ENCODE assay signal across 1 cellular context in genomic region chr17:36592316-36592710, GRCh38.
TF ChIP-seq lines count a peak whose summit lies in the region.

No MANE protein-coding gene starts in this region.

TF ChIP-seq in HepG2, 621 proteins besides CTCF, POLR2A, EP300 and RAD21:
- no peak for TF ChIP-seq ZNF407 (CRISPR knock-in tag; IDR thresholded peaks at IDR 0.05; ENCODE audit: not compliant biosample characterization)
- peak; percentile 33; the same call in 1 of the 2 replicates for TF ChIP-seq HDAC1 (CRISPR knock-in tag; IDR thresholded peaks at IDR 0.05)
- no peak for TF ChIP-seq MIXL1 (CRISPR knock-in tag; IDR thresholded peaks at IDR 0.05)
- TF ChIP-seq CHD4 (IDR thresholded peaks at IDR 0.05; ENCODE audit: borderline replicate concordance, low read length) = no peak
- 0 out of 2 replicates have a peak, but pooled peaks have one; percentile 11 for TF ChIP-seq POLR2AphosphoS5 (IDR thresholded peaks at IDR 0.05; ENCODE audit: low read depth, low read length)
- no peak for TF ChIP-seq MED1 (CRISPR knock-in tag; IDR thresholded peaks at IDR 0.05)
- no peak for TF ChIP-seq ZNF451 (CRISPR knock-in tag; IDR thresholded peaks at IDR 0.05)
- no peak for TF ChIP-seq SMARCC2 (IDR thresholded peaks at IDR 0.05)
- TF ChIP-seq ZSCAN22 (CRISPR knock-in tag; IDR thresholded peaks at IDR 0.05) = no peak
- no peak for TF ChIP-seq ZBTB3 (CRISPR knock-in tag; IDR thresholded peaks at IDR 0.05; ENCODE audit: borderline replicate concordance, low read depth)
- no peak for TF ChIP-seq SRF (IDR thresholded peaks at IDR 0.05; ENCODE audit: low read depth, low read length)
- peak; percentile 7; the same call in 1 of the 2 replicates for TF ChIP-seq ARID4A (CRISPR knock-in tag; IDR thresholded peaks at IDR 0.05; ENCODE audit: borderline replicate concordance)
- 0 out of 2 replicates have a peak, but pooled peaks have one; percentile 7 for TF ChIP-seq E2F1 (CRISPR knock-in tag; IDR thresholded peaks at IDR 0.05)
- TF ChIP-seq ZNF180 (CRISPR knock-in tag; IDR thresholded peaks at IDR 0.05; ENCODE audit: borderline replicate concordance, low read depth) = no peak
- TF ChIP-seq ZNF354B (CRISPR knock-in tag; IDR thresholded peaks at IDR 0.05) = no peak
- TF ChIP-seq ZNF614 (CRISPR knock-in tag; IDR thresholded peaks at IDR 0.05; ENCODE audit: borderline replicate concordance) = 0 out of 2 replicates have a peak, but pooled peaks have one; percentile 9
- no peak for TF ChIP-seq TCF7 (IDR thresholded peaks at IDR 0.05; ENCODE audit: low read depth)
- peak; percentile 50; the same call in 1 of the 2 replicates for TF ChIP-seq HNRNPL (IDR thresholded peaks at IDR 0.05; ENCODE audit: low read depth, low read length)
- no peak for TF ChIP-seq TRIM24 (CRISPR knock-in tag; IDR thresholded peaks at IDR 0.05)
- 0 out of 2 replicates have a peak, but pooled peaks have one; percentile 32 for TF ChIP-seq MYPOP (CRISPR knock-in tag; IDR thresholded peaks at IDR 0.05)
- TF ChIP-seq HOXD1 (CRISPR knock-in tag; IDR thresholded peaks at IDR 0.05) = no peak
- TF ChIP-seq SAP130 (CRISPR knock-in tag; IDR thresholded peaks at IDR 0.05; ENCODE audit: low read depth) = 0 out of 2 replicates have a peak, but pooled peaks have one; percentile 6
- peak; percentile 32; the same call in 1 of the 2 replicates for TF ChIP-seq ZNF777 (CRISPR knock-in tag; IDR thresholded peaks at IDR 0.05)
- no peak for TF ChIP-seq RBAK (CRISPR knock-in tag; IDR thresholded peaks at IDR 0.05)
- peak; percentile 76; the same call in 1 of the 2 replicates for TF ChIP-seq ZFP82 (CRISPR knock-in tag; IDR thresholded peaks at IDR 0.05; ENCODE audit: borderline replicate concordance)
TF ChIP-seq in HepG2: peak in this region for 10.
